Comparison of ENCODE assay signal across 21 cellular contexts in the genomic region with DNA sequence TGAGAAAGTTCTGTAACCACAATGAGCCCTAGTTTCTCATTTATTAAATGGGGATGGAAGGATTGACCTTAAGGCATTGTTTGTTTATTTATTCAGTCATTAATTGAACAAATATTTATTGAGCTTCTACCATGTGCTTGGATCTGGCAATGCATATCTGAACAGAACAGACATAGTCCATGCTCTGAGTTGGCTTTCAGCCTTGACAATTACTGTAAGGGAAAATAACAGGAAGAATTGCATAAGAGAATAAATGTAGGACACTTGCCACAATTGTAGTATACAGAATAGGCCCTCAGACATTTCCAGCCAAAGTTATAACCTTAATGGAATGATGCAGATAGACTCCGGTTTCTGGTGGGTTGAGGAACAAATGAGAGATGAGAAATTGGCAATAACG.
A peak's percentile ranks its signal among the peaks of the same experiment; 100 is the strongest.
DNase-seq lines count a peak whose midpoint lies in the region; ATAC-seq, FAIRE-seq and TF ChIP-seq lines count a peak whose summit lies in the region.
"Had no signal": no experiment of that assay in that cellular context is flagged by ENCODE, and none has a peak within 500 bp of the region (broad histone marks: within the 10 kb centered on the region; RNA-seq: fewer than 3 reads in every experiment).

No MANE protein-coding gene starts in this region.

- WGBS in liver, result 74% methylated on average over 2 of the region's 2 CpGs
- 7% methylated on average over 2 of the region's 2 CpGs for WGBS in HepG2 (ENCODE audit: low lambda C conversion rate)
- 54 to 68% (median 60%) methylated on average over 2 of the region's 2 CpGs for WGBS in adrenal gland, 4 donors
- WGBS in aorta, 2 donors, result 71 to 76% methylated on average over 2 of the region's 2 CpGs

- H3K4me3 Mint-ChIP-seq in glutamatergic neuron (ENCODE audit: unreplicated experiment), result no peak overlapping the region
- H3K4me3 Mint-ChIP-seq: CD4-positive, alpha-beta T cell had no signal

- H3K4me2 ChIP-seq in HepG2 (ENCODE audit: low read depth, low read length), result no peak overlapping the region
- H3K4me2 ChIP-seq: BLaER1, PC-9, SK-N-SH had no signal

- H3K36me3 ChIP-seq in liver (ENCODE audit: control insufficient read depth in 4 of 4, insufficient read depth in 3 of 4, low read depth in 1 of 4, low read length in 3 of 4) (no peaks in the 10 kb centered on the region), HepG2 (replicated peaks in 1 of 2; ENCODE audit: control insufficient read depth in 1 of 2, insufficient read depth in 2 of 2, low read length in 2 of 2) (no peaks in the 10 kb centered on the region), adrenal gland (replicated peaks in 1 of 2) (no peaks in the 10 kb centered on the region), aorta (ENCODE audit: control insufficient read depth in 1 of 2, insufficient read depth in 2 of 2, low read length in 1 of 2) (no peaks in the 10 kb centered on the region)
- H3K36me3 ChIP-seq: BLaER1 had no signal

- ATAC-seq in HepG2 (no peak), left ventricle myocardium superior (peak; percentile 74), aorta (ENCODE audit: low FRiP score) (peak; percentile 26), GM19023 (IDR thresholded peaks at IDR 0.05; ENCODE audit: unreplicated experiment) (no peak)

- H3K9ac ChIP-seq in liver (ENCODE audit: low read depth in 1 of 2, low read length in 2 of 2) (no peak overlapping the region), HepG2 (ENCODE audit: insufficient read depth, low read depth, low read length) (no peak overlapping the region)
- H3K9ac ChIP-seq: BLaER1, SK-N-SH had no signal

- no peak overlapping the region for H2AFZ ChIP-seq in HepG2 (ENCODE audit: low read length)
- H2AFZ ChIP-seq: PC-9 had no signal

- CTCF ChIA-PET in HepG2 (lab: Yijun Ruan, JAX; ENCODE audit: low intra/inter-chr PET ratio, low total read pairs), result no interaction called here

- POLR2A ChIA-PET in HepG2 (lab: Yijun Ruan, JAX), result no interaction called here

- TF ChIP-seq RAD21 in liver (IDR thresholded peaks at IDR 0.05) (no peak), HepG2 (CRISPR knock-in tag; IDR thresholded peaks at IDR 0.05) (no peak)

- H3K9me3 Mint-ChIP-seq in glutamatergic neuron (ENCODE audit: unreplicated experiment), result peaks cover 13% of the 10 kb centered on the region
- H3K9me3 Mint-ChIP-seq: CD4-positive, alpha-beta T cell had no signal

- H3K27me3 ChIP-seq in liver (ENCODE audit: control insufficient read depth in 4 of 4, insufficient read depth in 4 of 4, low read length in 3 of 4) (peaks cover 0 to 4% (median 0%) of the 10 kb centered on the region in 4 donors), HepG2 (ENCODE audit: control insufficient read depth in 1 of 2, insufficient read depth in 2 of 2, low read length in 2 of 2) (no peaks in the 10 kb centered on the region; a peak in 1 of 5 replicates), adrenal gland (no peaks in the 10 kb centered on the region), aorta (ENCODE audit: control insufficient read depth in 1 of 2, insufficient read depth in 2 of 2, low read length in 1 of 2) (no peaks in the 10 kb centered on the region)
- H3K27me3 ChIP-seq: BLaER1 had no signal

- H4K20me1 ChIP-seq in HepG2 (ENCODE audit: insufficient read depth, low read length), result no peaks in the 10 kb centered on the region
- H4K20me1 ChIP-seq: BLaER1 had no signal

- H3K36me3 Mint-ChIP-seq in glutamatergic neuron (ENCODE audit: unreplicated experiment), result no peaks in the 10 kb centered on the region

- H3K27ac ChIP-seq in liver (ENCODE audit: low read depth in 1 of 2, low read length in 2 of 2) (no peak overlapping the region), HepG2 (ENCODE audit: extremely low read length, insufficient read depth, low read length) (no peak overlapping the region), adrenal gland (peak overlapping the region; percentile 12 to 52 (median 21)), aorta (ENCODE audit: low read depth in 1 of 2, low read length in 2 of 2) (no peak overlapping the region)
- H3K27ac ChIP-seq: BLaER1, PC-9 had no signal

- TF ChIP-seq EP300 in HepG2 (IDR thresholded peaks at IDR 0.05; ENCODE audit: low read depth in 2 of 2, low read length in 2 of 2), result no peak
- TF ChIP-seq EP300 in HepG2 (CRISPR knock-in tag; IDR thresholded peaks at IDR 0.05; ENCODE audit: borderline replicate concordance), result no peak

- peaks cover 25% of the 10 kb centered on the region for H3K4me1 Mint-ChIP-seq in glutamatergic neuron (ENCODE audit: low read depth, unreplicated experiment)

- no peak for FAIRE-seq in HepG2 (lab: Jason Lieb, UNC)

- intact Hi-C loops in HepG2 (cut with micrococcal nuclease; ENCODE audit: unreplicated experiment), result no loop called here
- intact Hi-C loops in adrenal gland (cut with DNase I), result no loop called here
- intact Hi-C loops in left ventricle myocardium superior (cut with micrococcal nuclease), result no loop called here
- intact Hi-C loops in aorta (cut with DNase I), result no loop called here

- no peaks in the 10 kb centered on the region for H3K79me2 ChIP-seq in HepG2 (ENCODE audit: insufficient read depth, low read length)

- TF ChIP-seq POLR2A in HepG2 (IDR thresholded peaks at IDR 0.05; ENCODE audit: insufficient read depth in 1 of 2, low read depth in 2 of 2, low read length in 2 of 2), result no peak
- no peak for TF ChIP-seq POLR2A in adrenal gland (IDR thresholded peaks at IDR 0.05)

- H3K27ac Mint-ChIP-seq in glutamatergic neuron (ENCODE audit: unreplicated experiment), result no peak overlapping the region
- H3K27ac Mint-ChIP-seq: CD4-positive, alpha-beta T cell had no signal

- in situ Hi-C loops in HepG2 (cut with HindIII; ENCODE audit: extremely low pct_ligation_motif_present, low pct_unique_long_range_greater_than_20kb), result no loop called here

- H3K4me3 ChIP-seq in liver (ENCODE audit: low read depth in 1 of 3, low read length in 3 of 3) (no peak overlapping the region), HepG2 (replicated peaks in 1 of 3; ENCODE audit: insufficient read depth in 1 of 3, low read depth in 2 of 3, low read length in 3 of 3) (no peak overlapping the region), adrenal gland (no peak overlapping the region), aorta (ENCODE audit: low read length in 2 of 2) (no peak overlapping the region)
- H3K4me3 ChIP-seq: BLaER1, PC-9 had no signal

- peaks cover 5% of the 10 kb centered on the region for H3K27me3 Mint-ChIP-seq in glutamatergic neuron (ENCODE audit: unreplicated experiment)

- no TSS peak for BruUV-seq in HepG2 (replicated peaks; lab: Mats Ljungman, UMichigan)

- H3K9me3 ChIP-seq in liver (ENCODE audit: control insufficient read depth in 4 of 4, low read length in 3 of 4) (no peaks in the 10 kb centered on the region), HepG2 (ENCODE audit: low read length) (no peaks in the 10 kb centered on the region), adrenal gland (replicated peaks in 1 of 3) (no peaks in the 10 kb centered on the region), aorta (ENCODE audit: control insufficient read depth, low read length) (no peaks in the 10 kb centered on the region)
- H3K9me3 ChIP-seq: BLaER1, SK-N-SH had no signal

- H3K4me1 ChIP-seq in liver (ENCODE audit: control insufficient read depth in 4 of 4, insufficient read depth in 4 of 4, low read length in 3 of 4) (peaks cover 0 to 1% (median 0%) of the 10 kb centered on the region in 4 donors), HepG2 (ENCODE audit: insufficient read depth, low read length) (no peaks in the 10 kb centered on the region), adrenal gland (replicated peaks in 1 of 2) (peaks cover 0 to 13% of the 10 kb centered on the region in 2 donors), aorta (ENCODE audit: control insufficient read depth in 1 of 2, insufficient read depth in 2 of 2, low read length in 2 of 2) (no peaks in the 10 kb centered on the region)

- no peak for TF ChIP-seq CTCF in liver (IDR thresholded peaks at IDR 0.05; ENCODE audit: low read depth, low read length, missing input control)
- TF ChIP-seq CTCF in HepG2 (CRISPR knock-in tag; IDR thresholded peaks at IDR 0.05), result no peak
- TF ChIP-seq CTCF in adrenal gland (IDR thresholded peaks at IDR 0.05), result no peak
- TF ChIP-seq CTCF in glutamatergic neuron (IDR thresholded peaks at IDR 0.05; ENCODE audit: partially characterized antibody, unreplicated experiment), result no peak

- no peak for DNase-seq in HepG2 (ENCODE audit: low spot score)
- peak in 1 of 7 donors; percentile 34 for DNase-seq in adrenal gland
- DNase-seq in left ventricle myocardium superior, result no peak
- DNase-seq in aorta, result no peak
- no peak for DNase-seq in NCI-H82 treated with DMSO at 0.1 percent for 48 hours (lab: John Stamatoyannopoulos, UW; ENCODE audit: unreplicated experiment)
- no peak for DNase-seq in glutamatergic neuron
- DNase-seq: CD4-positive, alpha-beta T cell; COR-L47; DMS153; GDM1; Karpas-422; NCI-H1417; NCI-H1694 treated with DMSO at 0.1 percent for 48 hours; NCI-H446 treated with DMSO at 0.1 percent for 48 hours; PC-9; RPMI8226; SIG-M5; SK-N-SH had no signal

TF ChIP-seq in liver, 16 proteins besides CTCF, POLR2A, EP300 and RAD21 (continues in another document):
- peak; percentile 53 for TF ChIP-seq NR2F2 (IDR thresholded peaks at IDR 0.05)

TF ChIP-seq in HepG2, 621 proteins besides CTCF, POLR2A, EP300 and RAD21 (continues in another document):
- TF ChIP-seq, protein P1, sequence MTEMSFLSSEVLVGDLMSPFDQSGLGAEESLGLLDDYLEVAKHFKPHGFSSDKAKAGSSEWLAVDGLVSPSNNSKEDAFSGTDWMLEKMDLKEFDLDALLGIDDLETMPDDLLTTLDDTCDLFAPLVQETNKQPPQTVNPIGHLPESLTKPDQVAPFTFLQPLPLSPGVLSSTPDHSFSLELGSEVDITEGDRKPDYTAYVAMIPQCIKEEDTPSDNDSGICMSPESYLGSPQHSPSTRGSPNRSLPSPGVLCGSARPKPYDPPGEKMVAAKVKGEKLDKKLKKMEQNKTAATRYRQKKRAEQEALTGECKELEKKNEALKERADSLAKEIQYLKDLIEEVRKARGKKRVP (CRISPR knock-in tag; IDR thresholded peaks at IDR 0.05), result no peak
- TF ChIP-seq NFIC (IDR thresholded peaks at IDR 0.05; ENCODE audit: low read length) (no peak), ZNF432 (CRISPR knock-in tag; IDR thresholded peaks at IDR 0.05; ENCODE audit: borderline replicate concordance) (no peak), ZNF660 (CRISPR knock-in tag; IDR thresholded peaks at IDR 0.05; ENCODE audit: borderline replicate concordance, low read depth) (no peak), AGO1 (IDR thresholded peaks at IDR 0.05; ENCODE audit: low read depth, low read length, poor library complexity, severe bottlenecking) (no peak), KAT7 (CRISPR knock-in tag; IDR thresholded peaks at IDR 0.05; ENCODE audit: borderline replicate concordance) (no peak), TMF1 (CRISPR knock-in tag; IDR thresholded peaks at IDR 0.05; ENCODE audit: low read depth) (no peak), ZC3H4 (CRISPR knock-in tag; IDR thresholded peaks at IDR 0.05; ENCODE audit: borderline replicate concordance) (no peak), NONO (IDR thresholded peaks at IDR 0.05) (no peak), NONO (CRISPR knock-in tag; conservative IDR thresholded peaks at IDR 0.05) (no peak), HOXA3 (CRISPR knock-in tag; IDR thresholded peaks at IDR 0.05) (no peak), SMAD3 (CRISPR knock-in tag; IDR thresholded peaks at IDR 0.05) (no peak)

Comparison
In these comparisons a context has a peak if more than half of its experiments do, and no peak if none do; other contexts are left out.
1. H3K27ac ChIP-seq: peak in adrenal gland (5 of 5); none in liver (0 of 2), HepG2 (single experiment) and aorta (0 of 2).
2. ATAC-seq: peak in left ventricle myocardium superior (single experiment) and aorta (single experiment); none in HepG2 (single experiment) and GM19023 (single experiment).